ENCODE assay signal across 21 cellular contexts in the genomic region with DNA sequence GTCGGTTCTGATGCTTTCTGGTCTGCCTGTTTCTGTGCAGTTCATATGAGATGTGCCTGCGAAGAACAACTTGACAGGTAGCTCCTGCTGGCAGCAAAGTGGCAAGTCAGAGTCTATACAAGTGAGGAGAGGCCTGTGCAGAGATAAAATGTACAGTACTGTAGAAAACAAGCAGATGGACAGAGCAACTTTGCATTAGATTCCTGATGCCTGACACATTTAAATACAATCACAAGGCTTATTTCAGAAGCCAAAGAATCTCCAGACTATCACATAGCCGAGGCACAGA.
"Had no signal": no experiment of that assay in that cellular context is flagged by ENCODE, and none has a peak within 500 bp of the region (broad histone marks: within the 10 kb centered on the region; RNA-seq: fewer than 3 reads in every experiment).

No MANE protein-coding gene starts in this region.

- H3K27me3 ChIP-seq: colonic mucosa, right atrium auricular region, sigmoid colon, testis had no signal

- H2AFZ ChIP-seq: hepatocyte had no signal

- H3K4me2 ChIP-seq: hepatocyte had no signal

- H3K9me3 Mint-ChIP-seq: nephron; stimulated activated naive B cell treated with anti-CD40 and anti-IgM and Interleukin-4, amounts not matched to agents 10 μg/mL and 1 μg/mL and 100 μg/mL, for 72 hours had no signal

- DNase-seq: colonic mucosa; dermis blood vessel endothelial cell; erythroblast; head of caudate nucleus; kidney; left cardiac atrium; left ventricle myocardium inferior; mesendoderm; naive B cell; sigmoid colon; stimulated activated CD4-positive, alpha-beta T cell treated with anti-CD3 and anti-CD28 coated beads, Interleukin-2, amount 100 ng/mL, for 24 hours; stimulated activated CD4-positive, alpha-beta T cell treated with anti-CD3 and anti-CD28 coated beads, Interleukin-4, amount 100 ng/mL, for 4 hours; stimulated activated naive B cell treated with anti-CD40 and anti-IgM and Interleukin-4, amounts not matched to agents 10 μg/mL and 1 μg/mL and 100 μg/mL, for 72 hours; stimulated activated naive CD8-positive, alpha-beta T cell treated with anti-CD3 and anti-CD28 coated beads, Interleukin-15, amount 100 ng/mL, for 72 hours; testis; upper lobe of right lung had no signal

- H3K36me3 ChIP-seq: colonic mucosa, left ventricle myocardium inferior, right atrium auricular region, sigmoid colon, tibial nerve, upper lobe of right lung had no signal

- H3K9me3 ChIP-seq: colonic mucosa, left ventricle myocardium inferior, right atrium auricular region, sigmoid colon, testis, tibial nerve, upper lobe of right lung had no signal

- H3K27ac ChIP-seq: colonic mucosa, hepatocyte, left ventricle myocardium inferior, right atrium auricular region, sigmoid colon, skin epidermis, testis, tibial nerve, upper lobe of right lung had no signal

- ATAC-seq: left cardiac atrium; stimulated activated naive B cell treated with anti-CD40 and anti-IgM and Interleukin-4, amounts not matched to agents 10 μg/mL and 1 μg/mL and 100 μg/mL, for 72 hours; stimulated activated naive CD8-positive, alpha-beta T cell treated with anti-CD3 and anti-CD28 coated beads, Interleukin-15, amount 100 ng/mL, for 72 hours; upper lobe of right lung had no signal

- H3K27ac Mint-ChIP-seq: naive B cell; stimulated activated naive B cell treated with anti-CD40 and anti-IgM and Interleukin-4, amounts not matched to agents 10 μg/mL and 1 μg/mL and 100 μg/mL, for 72 hours had no signal

- H3K4me1 ChIP-seq: colonic mucosa, testis had no signal

- H3K4me3 Mint-ChIP-seq: naive B cell; stimulated activated naive B cell treated with anti-CD40 and anti-IgM and Interleukin-4, amounts not matched to agents 10 μg/mL and 1 μg/mL and 100 μg/mL, for 72 hours; stimulated activated naive CD8-positive, alpha-beta T cell treated with anti-CD3 and anti-CD28 coated beads, Interleukin-15, amount 100 ng/mL, for 72 hours had no signal

- H3K4me3 ChIP-seq: colonic mucosa, hepatocyte, left ventricle myocardium inferior, right atrium auricular region, sigmoid colon, skin epidermis, testis, tibial nerve, upper lobe of right lung had no signal
